9 cellular contexts compared by ENCODE assay signal in genomic region chr7:112080974-112081373, GRCh38.
DNase-seq lines count a peak whose midpoint lies in the region; ATAC-seq and TF ChIP-seq lines count a peak whose summit lies in the region.
"Had no signal": no experiment of that assay in that cellular context is flagged by ENCODE, and none has a peak within 500 bp of the region (broad histone marks: within the 10 kb centered on the region; RNA-seq: fewer than 3 reads in every experiment).

No MANE protein-coding gene starts in this region.

- H3K4me3 ChIP-seq in right atrium auricular region (no peak overlapping the region), MG63 (peak overlapping the region; percentile 12; the same call in 1 of the 2 replicates), smooth muscle cell (no peak overlapping the region)

- H4K20me1 ChIP-seq in smooth muscle cell (ENCODE audit: low read depth) = no peaks in the 10 kb centered on the region

- H3K36me3 ChIP-seq in right atrium auricular region (no peaks in the 10 kb centered on the region), MG63 (no peaks in the 10 kb centered on the region), smooth muscle cell (ENCODE audit: low read depth) (no peaks in the 10 kb centered on the region)

- H3K27ac ChIP-seq in right atrium auricular region (peak overlapping the region in 1 of 2 donors; percentile 39), smooth muscle cell (ENCODE audit: low read depth) (peak overlapping the region; percentile 86)
- H3K27ac ChIP-seq: C4-2B had no signal

- TF ChIP-seq CTCF in right atrium auricular region (IDR thresholded peaks at IDR 0.05) (no peak), smooth muscle cell (IDR thresholded peaks at IDR 0.05; ENCODE audit: borderline replicate concordance, insufficient read depth, poor library complexity, severe bottlenecking) (no peak)

- peaks cover 0 to 19% of the 10 kb centered on the region in 2 donors for H3K4me1 ChIP-seq in right atrium auricular region
- H3K4me1 ChIP-seq in smooth muscle cell (ENCODE audit: low read depth) = peaks cover 17% of the 10 kb centered on the region

- DNase-seq in Right ventricle myocardium superior (no peak), right atrium auricular region (ENCODE audit: low spot score) (no peak), MG63 (peak; percentile 21), fibroblast of gingiva (ENCODE audit: low read depth) (peak; percentile 50), smooth muscle cell (lab: John Stamatoyannopoulos, UW; ENCODE audit: unreplicated experiment) (no peak), SHP77 treated with DMSO at 0.1 percent for 48 hours (lab: John Stamatoyannopoulos, UW) (no peak), NK-92 (lab: John Stamatoyannopoulos, UW; ENCODE audit: unreplicated experiment) (no peak)
- DNase-seq in activated naive CD4-positive, alpha-beta T cell treated with Interleukin-2 at 50 U/mL for 16 hours = no peak

- H3K27me3 ChIP-seq in right atrium auricular region = no peaks in the 10 kb centered on the region
- no peaks in the 10 kb centered on the region for H3K27me3 ChIP-seq in MG63
- H3K27me3 ChIP-seq in smooth muscle cell (ENCODE audit: low read depth) = no peaks in the 10 kb centered on the region

- H3K4me2 ChIP-seq in smooth muscle cell = peak overlapping the region; percentile 58

- intact Hi-C loops in Right ventricle myocardium superior (cut with DNase I) = no loop called here

- WGBS in smooth muscle cell (ENCODE audit: low lambda C conversion rate) = 73% methylated on average over 8 of the region's 8 CpGs

- peak overlapping the region; percentile 73 for H3K9ac ChIP-seq in smooth muscle cell (ENCODE audit: low read depth)

- ATAC-seq in Right ventricle myocardium superior (ENCODE audit: poor library complexity) = peak; percentile 54

- no peaks in the 10 kb centered on the region for H3F3A ChIP-seq in smooth muscle cell (ENCODE audit: low read depth)

- peak overlapping the region; percentile 4 for H2AFZ ChIP-seq in smooth muscle cell (ENCODE audit: low read depth)

- peaks cover 35% of the 10 kb centered on the region for H3K79me2 ChIP-seq in smooth muscle cell (ENCODE audit: low read depth)

- H3K9me3 ChIP-seq in right atrium auricular region (no peaks in the 10 kb centered on the region), MG63 (no peaks in the 10 kb centered on the region), smooth muscle cell (replicated peaks; ENCODE audit: low read depth) (no peaks in the 10 kb centered on the region)

Comparison
In these comparisons a context has a peak if more than half of its experiments do, and no peak if none do; other contexts are left out.
1. DNase-seq: peak in MG63 (single experiment) and fibroblast of gingiva (single experiment); none in Right ventricle myocardium superior (single experiment), right atrium auricular region (single experiment), smooth muscle cell (single experiment), SHP77 treated with DMSO at 0.1 percent for 48 hours (single experiment), activated naive CD4-positive, alpha-beta T cell treated with Interleukin-2 at 50 U/mL for 16 hours (single experiment) and NK-92 (single experiment).